16 cellular contexts compared by ENCODE assay signal in genomic region chr2:28173377-28173776, GRCh38.
DNase-seq lines count a peak whose midpoint lies in the region; ATAC-seq and TF ChIP-seq lines count a peak whose summit lies in the region.
"Had no signal": no experiment of that assay in that cellular context is flagged by ENCODE, and none has a peak within 500 bp of the region (broad histone marks: within the 10 kb centered on the region; RNA-seq: fewer than 3 reads in every experiment).

No MANE protein-coding gene starts in this region.

- peak overlapping the region; percentile 78 for H3K27ac ChIP-seq in foreskin keratinocyte
- H3K27ac ChIP-seq in OCI-LY7 (ENCODE audit: low read depth, low read length, poor library complexity, severe bottlenecking): no peak overlapping the region
- H3K27ac ChIP-seq: BLaER1 treated with 17β-estradiol and CSF1 and Interleukin-3, amounts not matched to agents 10 nM and 100 nM had no signal

- no peak overlapping the region for H3K4me3 ChIP-seq in OCI-LY7 (ENCODE audit: low read depth, low read length, poor library complexity, severe bottlenecking)
- H3K4me3 ChIP-seq: BLaER1 treated with 17β-estradiol and CSF1 and Interleukin-3, amounts not matched to agents 10 nM and 100 nM had no signal

- H2AFZ ChIP-seq in OCI-LY7 (ENCODE audit: low read length): no peak overlapping the region

- H3K4me3 Mint-ChIP-seq in WTC11 (no peak overlapping the region), progenitor cell of endocrine pancreas (ENCODE audit: low read depth) (no peak overlapping the region)
- H3K4me3 Mint-ChIP-seq: H9 had no signal

- H3K4me2 ChIP-seq in OCI-LY7 (ENCODE audit: low read length): no peak overlapping the region
- H3K4me2 ChIP-seq: BLaER1 treated with 17β-estradiol and CSF1 and Interleukin-3, amounts not matched to agents 10 nM and 100 nM had no signal

- peaks cover 9% of the 10 kb centered on the region for H3K4me1 Mint-ChIP-seq in WTC11
- peaks cover 9% of the 10 kb centered on the region for H3K4me1 Mint-ChIP-seq in progenitor cell of endocrine pancreas (ENCODE audit: low read depth)

- TF ChIP-seq CTCF in WTC11 (IDR thresholded peaks at IDR 0.05) (no peak), foreskin keratinocyte (conservative IDR thresholded peaks at IDR 0.05) (no peak), progenitor cell of endocrine pancreas (IDR thresholded peaks at IDR 0.05; ENCODE audit: unreplicated experiment) (no peak), OCI-LY7 (conservative IDR thresholded peaks at IDR 0.05; ENCODE audit: low read length) (no peak)

- H3K27ac Mint-ChIP-seq in WTC11 (0 out of 2 replicates have a peak overlapping the region, but pooled peaks have one; percentile 7), progenitor cell of endocrine pancreas (peak overlapping the region; percentile 3)

- no peaks in the 10 kb centered on the region; the same call in 1 of the 2 replicates for H4K20me1 ChIP-seq in OCI-LY7 (ENCODE audit: insufficient read depth, low read length)
- H4K20me1 ChIP-seq: BLaER1 treated with 17β-estradiol and CSF1 and Interleukin-3, amounts not matched to agents 10 nM and 100 nM had no signal

- H3K27me3 ChIP-seq in foreskin keratinocyte: no peaks in the 10 kb centered on the region
- H3K27me3 ChIP-seq: BLaER1 treated with 17β-estradiol and CSF1 and Interleukin-3, amounts not matched to agents 10 nM and 100 nM had no signal

- DNase-seq in HEK293T (ENCODE audit: extremely low spot score) (no peak), WTC11 (ENCODE audit: low spot score) (no peak), foreskin keratinocyte (no peak), progenitor cell of endocrine pancreas (ENCODE audit: low spot score, unreplicated experiment) (no peak), OCI-LY7 (ENCODE audit: low spot score) (no peak), HuH-7.5 (ENCODE audit: low spot score) (no peak), posterior vena cava (ENCODE audit: low spot score) (no peak)
- no peak for DNase-seq in activated CD4-positive, alpha-beta T cell treated with anti-CD3 and anti-CD28 coated beads, Interleukin-2, amount 50 U/mL, for 48 hours
- DNase-seq: DMS 273 treated with DMSO at 0.1 percent for 48 hours, H9, NCI-H1436 treated with DMSO at 0.1 percent for 48 hours, NCI-H2081, NCI-H526, OCI-M1, RPMI8226 had no signal

- POLR2A ChIA-PET in HEK293T (lab: Yijun Ruan, JAX): no interaction called here
- POLR2A ChIA-PET in WTC11 (lab: Charles Lee): no interaction called here
- POLR2A ChIA-PET in OCI-LY7 (lab: Charles Lee): no interaction called here

- no TSS peak for BruUV-seq in OCI-LY7 (replicated peaks; lab: Mats Ljungman, UMichigan)

- intact Hi-C loops in OCI-LY7 (cut with micrococcal nuclease; ENCODE audit: unreplicated experiment): no loop called here
- intact Hi-C loops in posterior vena cava (cut with DNase I): no loop called here

- H3K36me3 ChIP-seq in OCI-LY7 (ENCODE audit: insufficient read depth, low read length): no peaks in the 10 kb centered on the region

- H3K9me3 ChIP-seq in OCI-LY7 (ENCODE audit: low read length): peaks cover 7% of the 10 kb centered on the region; the same call in 1 of the 2 replicates

- CTCF ChIA-PET in HEK293T (lab: Yijun Ruan, JAX): no interaction called here
- CTCF ChIA-PET in WTC11 (lab: Charles Lee): no interaction called here
- CTCF ChIA-PET in OCI-LY7 (lab: Charles Lee; ENCODE audit: unreplicated experiment): no interaction called here

- H3K27me3 Mint-ChIP-seq in WTC11 (ENCODE audit: low read depth) (no peaks in the 10 kb centered on the region; the same call in 1 of the 2 replicates), progenitor cell of endocrine pancreas (no peaks in the 10 kb centered on the region)

- H3K36me3 Mint-ChIP-seq in WTC11: peaks cover 11% of the 10 kb centered on the region
- peaks cover 10% of the 10 kb centered on the region for H3K36me3 Mint-ChIP-seq in progenitor cell of endocrine pancreas (ENCODE audit: insufficient read depth)

- H3K79me2 ChIP-seq in OCI-LY7 (ENCODE audit: insufficient read depth, low read depth, low read length): no peaks in the 10 kb centered on the region

- H3K9me2 ChIP-seq in OCI-LY7 (ENCODE audit: insufficient read depth, low read length): no peaks in the 10 kb centered on the region

- peaks cover 22% of the 10 kb centered on the region for H3K9me3 Mint-ChIP-seq in WTC11
- H3K9me3 Mint-ChIP-seq in progenitor cell of endocrine pancreas (ENCODE audit: low read depth): peaks cover 16% of the 10 kb centered on the region

- no peak; the same call in 1 of the 2 replicates for ATAC-seq in WTC11
- ATAC-seq in foreskin keratinocyte: no peak

- H3K4me1 ChIP-seq in foreskin keratinocyte (peaks cover 19% of the 10 kb centered on the region), OCI-LY7 (ENCODE audit: insufficient read depth, low read length, poor library complexity, severe bottlenecking) (no peaks in the 10 kb centered on the region)

TF ChIP-seq in HEK293T, 16 proteins besides CTCF, POLR2A, EP300 and RAD21:
- TF ChIP-seq ZNF384 (IDR thresholded peaks at IDR 0.05) (no peak), PKNOX1 (IDR thresholded peaks at IDR 0.05) (peak; percentile 50; the same call in 1 of the 2 replicates)
TF ChIP-seq in HEK293T: peak in this region for 1.

TF ChIP-seq in WTC11, 78 proteins besides CTCF, POLR2A, EP300 and RAD21 (continues in another document):
- TF ChIP-seq ZBTB43 (CRISPR knock-in tag; IDR thresholded peaks at IDR 0.05) (no peak), ATF6 (CRISPR knock-in tag; IDR thresholded peaks at IDR 0.05) (no peak), MXD4 (CRISPR knock-in tag; IDR thresholded peaks at IDR 0.05; ENCODE audit: borderline replicate concordance) (no peak), E2F5 (CRISPR knock-in tag; IDR thresholded peaks at IDR 0.05) (no peak), FOXP4 (CRISPR knock-in tag; IDR thresholded peaks at IDR 0.05) (no peak)
